Comparison of ENCODE assay signal across 14 cellular contexts in the genomic region with DNA sequence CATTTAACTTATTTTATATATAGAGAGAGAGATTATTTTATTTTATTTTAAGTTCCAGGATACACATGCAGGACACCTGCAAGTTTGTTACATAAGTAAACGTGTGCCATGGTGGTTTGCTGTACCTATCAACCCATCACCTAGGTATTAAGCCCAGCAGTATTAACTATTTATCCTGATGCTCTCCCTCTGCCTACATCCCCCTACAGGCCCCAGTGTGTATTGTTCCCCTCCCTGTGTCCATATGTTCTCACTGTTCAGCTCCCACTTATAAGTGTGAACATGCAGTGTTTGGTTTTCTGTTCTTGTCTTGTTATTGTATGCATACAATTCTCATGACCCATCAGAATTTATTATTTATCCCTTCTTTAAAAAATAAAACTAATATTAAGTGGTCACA. TPM values are rescaled to one million over a fixed set of nuclear protein-coding genes. Genes with fewer than 3 reads are reported as not detected.
DNase-seq lines count a peak whose midpoint lies in the region; ATAC-seq and TF ChIP-seq lines count a peak whose summit lies in the region.
"Had no signal": no experiment of that assay in that cellular context is flagged by ENCODE, and none has a peak within 500 bp of the region (broad histone marks: within the 10 kb centered on the region; RNA-seq: fewer than 3 reads in every experiment).

No MANE protein-coding gene starts in this region.

- no peaks in the 10 kb centered on the region for H3K9me2 ChIP-seq in SK-N-SH

- no peak overlapping the region for H3K4me3 Mint-ChIP-seq in MCF 10A (ENCODE audit: unreplicated experiment)
- H3K4me3 Mint-ChIP-seq: activated naive CD4-positive, alpha-beta T cell treated with anti-CD3 and anti-CD28 coated beads, Interleukin-2, amount 10 ng/mL, durations not matched to agents 7 days and 5 days; nephron had no signal

- no peaks in the 10 kb centered on the region for H3K36me3 ChIP-seq in breast epithelium
- no peaks in the 10 kb centered on the region for H3K36me3 ChIP-seq in SK-N-SH (replicated peaks in 1 of 2; ENCODE audit: control insufficient read depth in 1 of 2, insufficient read depth in 2 of 2, low read length in 1 of 2)
- no peaks in the 10 kb centered on the region for H3K36me3 ChIP-seq in left lung

- no peak for TF ChIP-seq POLR2A in breast epithelium (IDR thresholded peaks at IDR 0.05)

- H3K79me2 ChIP-seq in SK-N-SH (ENCODE audit: insufficient read depth): no peaks in the 10 kb centered on the region

- 5% methylated on average over 1 of the region's 1 CpG for WGBS in SK-N-SH (ENCODE audit: low lambda C conversion rate)

- H3K9me3 ChIP-seq in breast epithelium (no peaks in the 10 kb centered on the region), SK-N-SH (no peaks in the 10 kb centered on the region), left lung (no peaks in the 10 kb centered on the region)

- no peak overlapping the region for H3K9ac ChIP-seq in SK-N-SH

- TF ChIP-seq CTCF in MCF 10A (IDR thresholded peaks at IDR 0.05; ENCODE audit: unreplicated experiment): no peak
- no peak for TF ChIP-seq CTCF in breast epithelium (IDR thresholded peaks at IDR 0.05)
- peak; percentile 33; the same call in 1 of the 2 replicates for TF ChIP-seq CTCF in SK-N-SH (IDR thresholded peaks at IDR 0.05)
- TF ChIP-seq CTCF in left lung (IDR thresholded peaks at IDR 0.05): no peak

- no peak overlapping the region for H3K4me3 ChIP-seq in breast epithelium
- no peak overlapping the region for H3K4me3 ChIP-seq in SK-N-SH (ENCODE audit: low read depth in 2 of 2, low read length in 1 of 2)
- no peak overlapping the region for H3K4me3 ChIP-seq in left lung

- no peaks in the 10 kb centered on the region for H3K9me3 Mint-ChIP-seq in MCF 10A (ENCODE audit: unreplicated experiment)
- H3K9me3 Mint-ChIP-seq in activated naive CD4-positive, alpha-beta T cell treated with anti-CD3 and anti-CD28 coated beads, Interleukin-2, amount 50 U/mL, for 72 hours: no peaks in the 10 kb centered on the region
- H3K9me3 Mint-ChIP-seq: activated naive CD4-positive, alpha-beta T cell treated with anti-CD3 and anti-CD28 coated beads, Interleukin-2, amount 10 ng/mL, durations not matched to agents 7 days and 5 days; nephron had no signal

- H2AFZ ChIP-seq in SK-N-SH (ENCODE audit: low read depth): no peak overlapping the region

- H3F3A ChIP-seq in SK-N-SH (replicated peaks; ENCODE audit: insufficient read depth): no peaks in the 10 kb centered on the region

- peak; percentile 14 for DNase-seq in MCF 10A (ENCODE audit: unreplicated experiment)
- DNase-seq in breast epithelium (ENCODE audit: low spot score in 2 of 2): no peak
- DNase-seq in SK-N-SH: no peak
- no peak for DNase-seq in kidney glomerular epithelial cell (lab: John Stamatoyannopoulos, UW)
- no peak for DNase-seq in left lung
- no peak for DNase-seq in T1000 (lab: John Stamatoyannopoulos, UW)
- no peak for DNase-seq in activated naive CD4-positive, alpha-beta T cell treated with anti-CD3 and anti-CD28 coated beads, Interleukin-2, amount 50 U/mL, for 72 hours (ENCODE audit: low spot score in 2 of 2)
- DNase-seq: activated CD4-positive, alpha-beta T cell treated with anti-CD3 and anti-CD28 coated beads for 4 hours; activated naive CD4-positive, alpha-beta T cell treated with anti-CD3 and anti-CD28 coated beads, Interleukin-2, amount 10 ng/mL, durations not matched to agents 7 days and 5 days; NCI-H1930; stimulated activated naive CD4-positive, alpha-beta T cell had no signal

- H4K20me1 ChIP-seq in SK-N-SH (ENCODE audit: insufficient read depth): no peaks in the 10 kb centered on the region

- peaks cover 5% of the 10 kb centered on the region for H3K4me1 Mint-ChIP-seq in MCF 10A (ENCODE audit: insufficient read depth, unreplicated experiment)
- H3K4me1 Mint-ChIP-seq: activated naive CD4-positive, alpha-beta T cell treated with anti-CD3 and anti-CD28 coated beads, Interleukin-2, amount 10 ng/mL, durations not matched to agents 7 days and 5 days; nephron had no signal

- no peak for TF ChIP-seq RAD21 in SK-N-SH (IDR thresholded peaks at IDR 0.05; ENCODE audit: low read length)

- no peak overlapping the region for H3K27ac ChIP-seq in breast epithelium
- no peak overlapping the region for H3K27ac ChIP-seq in SK-N-SH (ENCODE audit: low read depth in 2 of 2, low read length in 1 of 2)
- H3K27ac ChIP-seq in left lung: no peak overlapping the region

- intact Hi-C loops in MCF 10A (cut with micrococcal nuclease) (no loop called here), breast epithelium (cut with DNase I; ENCODE audit: low total_unique reads) (no loop called here), left lung (cut with DNase I) (no loop called here)

- TF ChIP-seq EP300 in SK-N-SH (IDR thresholded peaks at IDR 0.05; ENCODE audit: borderline replicate concordance in 1 of 2, low read depth in 1 of 2, low read length in 1 of 2): no peak

- BruUV-seq in MCF 10A (replicated peaks; lab: Mats Ljungman, UMichigan): no TSS peak

- no peak overlapping the region for H3K4me2 ChIP-seq in SK-N-SH

- H3K4me1 ChIP-seq in breast epithelium (no peaks in the 10 kb centered on the region), SK-N-SH (ENCODE audit: control insufficient read depth in 1 of 2, insufficient read depth in 2 of 2, low read depth in 1 of 2, low read length in 1 of 2) (no peaks in the 10 kb centered on the region), left lung (no peaks in the 10 kb centered on the region)

- H3K27ac Mint-ChIP-seq in MCF 10A (ENCODE audit: low read depth, unreplicated experiment): no peak overlapping the region
- H3K27ac Mint-ChIP-seq in activated naive CD4-positive, alpha-beta T cell treated with anti-CD3 and anti-CD28 coated beads, Interleukin-2, amount 50 U/mL, for 72 hours: peak overlapping the region in 1 of 2 donors; percentile 8
- H3K27ac Mint-ChIP-seq: activated naive CD4-positive, alpha-beta T cell treated with anti-CD3 and anti-CD28 coated beads, Interleukin-2, amount 10 ng/mL, durations not matched to agents 7 days and 5 days; nephron had no signal

- ATAC-seq in HG02938 (IDR thresholded peaks at IDR 0.05; ENCODE audit: unreplicated experiment): peak; percentile 74
- ATAC-seq in left lung: no peak
- no peak for ATAC-seq in activated naive CD4-positive, alpha-beta T cell treated with anti-CD3 and anti-CD28 coated beads, Interleukin-2, amount 50 U/mL, for 72 hours
- ATAC-seq: Right ventricle myocardium inferior had no signal

- no peaks in the 10 kb centered on the region for H3K36me3 Mint-ChIP-seq in MCF 10A (ENCODE audit: insufficient read depth, unreplicated experiment)
- H3K36me3 Mint-ChIP-seq in activated naive CD4-positive, alpha-beta T cell treated with anti-CD3 and anti-CD28 coated beads, Interleukin-2, amount 50 U/mL, for 72 hours: no peaks in the 10 kb centered on the region
- H3K36me3 Mint-ChIP-seq: activated naive CD4-positive, alpha-beta T cell treated with anti-CD3 and anti-CD28 coated beads, Interleukin-2, amount 10 ng/mL, durations not matched to agents 7 days and 5 days had no signal

- POLR2A ChIA-PET in MCF 10A (lab: Yijun Ruan, JAX) (no interaction called here), SK-N-SH (lab: Yijun Ruan, JAX) (no interaction called here)

- no peaks in the 10 kb centered on the region for H3K27me3 Mint-ChIP-seq in MCF 10A (ENCODE audit: insufficient read depth, unreplicated experiment)
- H3K27me3 Mint-ChIP-seq: activated naive CD4-positive, alpha-beta T cell treated with anti-CD3 and anti-CD28 coated beads, Interleukin-2, amount 10 ng/mL, durations not matched to agents 7 days and 5 days had no signal

- H3K27me3 ChIP-seq in breast epithelium (no peaks in the 10 kb centered on the region), SK-N-SH (ENCODE audit: insufficient read depth) (no peaks in the 10 kb centered on the region; the same call in 1 of the 2 replicates), left lung (no peaks in the 10 kb centered on the region)

- CTCF ChIA-PET in MCF 10A (lab: Yijun Ruan, JAX) (interaction anchor here (0.5 to 1.7 kb wide), 3 partner anchors 11 to 832 kb away, joined by 4 read pairs; no protein-coding TSS in a partner anchor), SK-N-SH (lab: Yijun Ruan, JAX) (interaction anchor here (0.7 to 1.8 kb wide), 2 partner anchors 11 kb away, joined by 3 read pairs; no protein-coding TSS in a partner anchor)

TF ChIP-seq in SK-N-SH, 30 proteins besides CTCF, POLR2A, EP300 and RAD21:
- TF ChIP-seq GABPA (IDR thresholded peaks at IDR 0.05; ENCODE audit: low read depth): no peak
- TF ChIP-seq JUND (IDR thresholded peaks at IDR 0.05): no peak
- TF ChIP-seq NFIC (IDR thresholded peaks at IDR 0.05; ENCODE audit: borderline replicate concordance): no peak
- no peak for TF ChIP-seq FOSL2 (IDR thresholded peaks at IDR 0.05; ENCODE audit: borderline replicate concordance, low read depth)
- no peak for TF ChIP-seq SMC3 (IDR thresholded peaks at IDR 0.05; ENCODE audit: low read depth, low read length)
- no peak for TF ChIP-seq IRF3 (IDR thresholded peaks at IDR 0.05; ENCODE audit: low read depth, low read length)
- no peak for TF ChIP-seq TCF12 (IDR thresholded peaks at IDR 0.05)
- TF ChIP-seq, protein P1, sequence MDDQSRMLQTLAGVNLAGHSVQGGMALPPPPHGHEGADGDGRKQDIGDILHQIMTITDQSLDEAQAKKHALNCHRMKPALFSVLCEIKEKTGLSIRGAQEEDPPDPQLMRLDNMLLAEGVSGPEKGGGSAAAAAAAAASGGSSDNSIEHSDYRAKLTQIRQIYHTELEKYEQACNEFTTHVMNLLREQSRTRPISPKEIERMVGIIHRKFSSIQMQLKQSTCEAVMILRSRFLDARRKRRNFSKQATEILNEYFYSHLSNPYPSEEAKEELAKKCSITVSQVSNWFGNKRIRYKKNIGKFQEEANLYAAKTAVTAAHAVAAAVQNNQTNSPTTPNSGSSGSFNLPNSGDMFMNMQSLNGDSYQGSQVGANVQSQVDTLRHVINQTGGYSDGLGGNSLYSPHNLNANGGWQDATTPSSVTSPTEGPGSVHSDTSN (IDR thresholded peaks at IDR 0.05): no peak
- no peak for TF ChIP-seq EZH2phosphoT487 (IDR thresholded peaks at IDR 0.05; ENCODE audit: borderline replicate concordance, low read depth)

RNA-seq across cellular contexts. Expression of gene FKBP1C, which starts 34.6 kb away (rescaled TPM):
- total RNA-seq in MCF 10A (2022): 0.23 and 0.25 TPM in 2 replicates
- under 1 TPM in 2 of 3 donors, not detected in 1; 0.29 to 0.33 TPM for total RNA-seq in breast epithelium
- 1.2 and 1.7 TPM in 2 replicates for polyA plus RNA-seq in SK-N-SH (2012; rRNA removed)
- polyA plus RNA-seq in SK-N-SH (2012; cell fraction: cytosol; rRNA removed): 2.5 and 4.4 TPM in 2 replicates
- 0.97 and 2.0 TPM in 2 replicates for polyA plus RNA-seq in SK-N-SH (2012; cell fraction: nucleus; rRNA removed)
- 1 to 10 TPM; 1.3 to 1.9 TPM for total RNA-seq in left lung
- not detected for total RNA-seq in activated naive CD4-positive, alpha-beta T cell treated with anti-CD3 and anti-CD28 coated beads, Interleukin-2, amount 50 U/mL, for 72 hours
